In genomic region chr2:190036071-190036470, GRCh38 we compare ENCODE assay signal across 25 cellular contexts. TPM values are rescaled to one million over a fixed set of nuclear protein-coding genes. Genes with fewer than 3 reads are reported as not detected.
A peak's percentile ranks its signal among the peaks of the same experiment; 100 is the strongest.
DNase-seq lines count a peak whose midpoint lies in the region; TF ChIP-seq lines count a peak whose summit lies in the region.
"Had no signal": no experiment of that assay in that cellular context is flagged by ENCODE, and none has a peak within 500 bp of the region (broad histone marks: within the 10 kb centered on the region; RNA-seq: fewer than 3 reads in every experiment).

No MANE protein-coding gene starts in this region.

- no peak overlapping the region for H2AFZ ChIP-seq in osteoblast (ENCODE audit: low read length)

- H3K79me2 ChIP-seq in osteoblast (ENCODE audit: insufficient read depth, low read length) = no peaks in the 10 kb centered on the region

- H3K4me1 ChIP-seq in osteoblast (ENCODE audit: insufficient read depth, low read length) = no peaks in the 10 kb centered on the region
- H3K4me1 ChIP-seq: BE2C, BLaER1 had no signal

- H3K4me2 ChIP-seq in osteoblast (ENCODE audit: insufficient read depth, low read length) = no peak overlapping the region
- H3K4me2 ChIP-seq: BLaER1 had no signal

- H4K20me1 ChIP-seq in osteoblast (ENCODE audit: insufficient read depth, low read length) = no peaks in the 10 kb centered on the region
- H4K20me1 ChIP-seq: BLaER1 had no signal

- no peak for TF ChIP-seq CTCF in osteoblast (IDR thresholded peaks at IDR 0.05; ENCODE audit: extremely low read depth, low read depth, low read length)

- no peaks in the 10 kb centered on the region for H3K9me3 ChIP-seq in osteoblast (ENCODE audit: low read depth, low read length)
- H3K9me3 ChIP-seq: BE2C, BLaER1 had no signal

- H3K27ac ChIP-seq in osteoblast (ENCODE audit: low read depth, low read length) = no peak overlapping the region
- H3K27ac ChIP-seq: BLaER1 had no signal

- no peaks in the 10 kb centered on the region for H3K36me3 ChIP-seq in osteoblast (ENCODE audit: insufficient read depth, low read length)
- H3K36me3 ChIP-seq: BE2C, BLaER1 had no signal

- H3K27me3 ChIP-seq in osteoblast (ENCODE audit: insufficient read depth, low read length) = no peaks in the 10 kb centered on the region
- H3K27me3 ChIP-seq: BE2C, BLaER1 had no signal

- peak; percentile 25 for DNase-seq in NCI-H446 treated with DMSO at 0.1 percent for 48 hours (lab: John Stamatoyannopoulos, UW)
- DNase-seq in fibroblast of gingiva (ENCODE audit: low read depth) = peak; percentile 8
- DNase-seq in osteoblast (ENCODE audit: insufficient read length, low spot score, missing footprints) = no peak
- no peak for DNase-seq in activated CD4-positive, alpha-beta T cell treated with anti-CD3 and anti-CD28 coated beads, Interleukin-2, amount 50 U/mL, for 4 hours
- no peak for DNase-seq in amniotic stem cell (lab: John Stamatoyannopoulos, UW)
- DNase-seq: 8988T; ACHN; BE2C; C1 segment of cervical spinal cord; CD4-positive, alpha-beta memory T cell; CD4-positive, CD25-positive, alpha-beta regulatory T cell; CD8-positive, alpha-beta memory T cell; COR-L47; DMS 273 treated with DMSO at 0.1 percent for 48 hours; DMS153; DMS53; DMS79; DND-41; EL; GDM1 had no signal

- no peak overlapping the region for H3K4me3 ChIP-seq in osteoblast (ENCODE audit: insufficient read depth, low read length)
- H3K4me3 ChIP-seq: BLaER1, GM12878 had no signal

RNA-seq across cellular contexts. Expression of gene MSTN, which starts 26.5 kb away (rescaled TPM):
- under 0.01 TPM in 1 of 2 replicates, not detected in the other for total RNA-seq in osteoblast
- total RNA-seq: A673; CD4-positive, alpha-beta memory T cell; CD4-positive, CD25-positive, alpha-beta regulatory T cell; CD8-positive, alpha-beta memory T cell; Daoy; G401; GM12878 had no signal

Comparison
In these comparisons a context has a peak if more than half of its experiments do, and no peak if none do; other contexts are left out.
1. DNase-seq: peak in NCI-H446 treated with DMSO at 0.1 percent for 48 hours (single experiment) and fibroblast of gingiva (single experiment); none in osteoblast (single experiment), activated CD4-positive, alpha-beta T cell treated with anti-CD3 and anti-CD28 coated beads, Interleukin-2, amount 50 U/mL, for 4 hours (0 of 2) and amniotic stem cell (single experiment).